ENCODE assay signal across 1 cellular context in genomic region chr4:70705146-70705855, GRCh38.
TF ChIP-seq lines count a peak whose summit lies in the region.

No MANE protein-coding gene starts in this region.

TF ChIP-seq in HepG2, 621 proteins besides CTCF, POLR2A, EP300 and RAD21 (continued from another document and continues in another):
- TF ChIP-seq, protein P1, sequence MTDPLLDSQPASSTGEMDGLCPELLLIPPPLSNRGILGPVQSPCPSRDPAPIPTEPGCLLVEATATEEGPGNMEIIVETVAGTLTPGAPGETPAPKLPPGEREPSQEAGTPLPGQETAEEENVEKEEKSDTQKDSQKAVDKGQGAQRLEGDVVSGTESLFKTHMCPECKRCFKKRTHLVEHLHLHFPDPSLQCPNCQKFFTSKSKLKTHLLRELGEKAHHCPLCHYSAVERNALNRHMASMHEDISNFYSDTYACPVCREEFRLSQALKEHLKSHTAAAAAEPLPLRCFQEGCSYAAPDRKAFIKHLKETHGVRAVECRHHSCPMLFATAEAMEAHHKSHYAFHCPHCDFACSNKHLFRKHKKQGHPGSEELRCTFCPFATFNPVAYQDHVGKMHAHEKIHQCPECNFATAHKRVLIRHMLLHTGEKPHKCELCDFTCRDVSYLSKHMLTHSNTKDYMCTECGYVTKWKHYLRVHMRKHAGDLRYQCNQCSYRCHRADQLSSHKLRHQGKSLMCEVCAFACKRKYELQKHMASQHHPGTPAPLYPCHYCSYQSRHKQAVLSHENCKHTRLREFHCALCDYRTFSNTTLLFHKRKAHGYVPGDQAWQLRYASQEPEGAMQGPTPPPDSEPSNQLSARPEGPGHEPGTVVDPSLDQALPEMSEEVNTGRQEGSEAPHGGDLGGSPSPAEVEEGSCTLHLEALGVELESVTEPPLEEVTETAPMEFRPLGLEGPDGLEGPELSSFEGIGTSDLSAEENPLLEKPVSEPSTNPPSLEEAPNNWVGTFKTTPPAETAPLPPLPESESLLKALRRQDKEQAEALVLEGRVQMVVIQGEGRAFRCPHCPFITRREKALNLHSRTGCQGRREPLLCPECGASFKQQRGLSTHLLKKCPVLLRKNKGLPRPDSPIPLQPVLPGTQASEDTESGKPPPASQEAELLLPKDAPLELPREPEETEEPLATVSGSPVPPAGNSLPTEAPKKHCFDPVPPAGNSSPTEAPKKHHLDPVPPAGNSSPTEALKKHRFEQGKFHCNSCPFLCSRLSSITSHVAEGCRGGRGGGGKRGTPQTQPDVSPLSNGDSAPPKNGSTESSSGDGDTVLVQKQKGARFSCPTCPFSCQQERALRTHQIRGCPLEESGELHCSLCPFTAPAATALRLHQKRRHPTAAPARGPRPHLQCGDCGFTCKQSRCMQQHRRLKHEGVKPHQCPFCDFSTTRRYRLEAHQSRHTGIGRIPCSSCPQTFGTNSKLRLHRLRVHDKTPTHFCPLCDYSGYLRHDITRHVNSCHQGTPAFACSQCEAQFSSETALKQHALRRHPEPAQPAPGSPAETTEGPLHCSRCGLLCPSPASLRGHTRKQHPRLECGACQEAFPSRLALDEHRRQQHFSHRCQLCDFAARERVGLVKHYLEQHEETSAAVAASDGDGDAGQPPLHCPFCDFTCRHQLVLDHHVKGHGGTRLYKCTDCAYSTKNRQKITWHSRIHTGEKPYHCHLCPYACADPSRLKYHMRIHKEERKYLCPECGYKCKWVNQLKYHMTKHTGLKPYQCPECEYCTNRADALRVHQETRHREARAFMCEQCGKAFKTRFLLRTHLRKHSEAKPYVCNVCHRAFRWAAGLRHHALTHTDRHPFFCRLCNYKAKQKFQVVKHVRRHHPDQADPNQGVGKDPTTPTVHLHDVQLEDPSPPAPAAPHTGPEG (CRISPR knock-in tag; IDR thresholded peaks at IDR 0.05): peak; percentile 69; the same call in 1 of the 2 replicates
- TF ChIP-seq CBX2 (IDR thresholded peaks at IDR 0.05; ENCODE audit: low read depth, low read length) (no peak), CBX2 (CRISPR knock-in tag; IDR thresholded peaks at IDR 0.05; ENCODE audit: low read depth) (no peak), ZNF737 (CRISPR knock-in tag; IDR thresholded peaks at IDR 0.05; ENCODE audit: borderline replicate concordance) (no peak), ZNF446 (CRISPR knock-in tag; IDR thresholded peaks at IDR 0.05) (no peak; the same call in 1 of the 2 replicates), ZNF83 (CRISPR knock-in tag; IDR thresholded peaks at IDR 0.05; ENCODE audit: borderline replicate concordance) (no peak), HMG20B (CRISPR knock-in tag; conservative IDR thresholded peaks at IDR 0.05) (0 out of 2 replicates have a peak, but pooled peaks have one; percentile 43), HNRNPH1 (optimal IDR thresholded peaks at IDR 0.05; ENCODE audit: low read depth, low read length) (no peak), SALL1 (CRISPR knock-in tag; IDR thresholded peaks at IDR 0.05) (peak; percentile 64), NBN (conservative IDR thresholded peaks at IDR 0.05) (no peak), ZFP36L2 (CRISPR knock-in tag; IDR thresholded peaks at IDR 0.05) (no peak), ZSCAN12 (CRISPR knock-in tag; IDR thresholded peaks at IDR 0.05) (0 out of 2 replicates have a peak, but pooled peaks have one; percentile 25), ZNF713 (CRISPR knock-in tag; IDR thresholded peaks at IDR 0.05) (no peak), ZNF703 (CRISPR knock-in tag; IDR thresholded peaks at IDR 0.05; ENCODE audit: borderline replicate concordance) (peak; percentile 91), SRSF4 (IDR thresholded peaks at IDR 0.05; ENCODE audit: low read depth, low read length, poor library complexity, severe bottlenecking) (no peak), REPIN1 (CRISPR knock-in tag; IDR thresholded peaks at IDR 0.05; ENCODE audit: borderline replicate concordance, low read depth) (peak; percentile 53; the same call in 1 of the 2 replicates), NFE2L1 (CRISPR knock-in tag; IDR thresholded peaks at IDR 0.05; ENCODE audit: borderline replicate concordance) (no peak), SIX1 (CRISPR knock-in tag; IDR thresholded peaks at IDR 0.05; ENCODE audit: borderline replicate concordance) (no peak), ZNF570 (CRISPR knock-in tag; IDR thresholded peaks at IDR 0.05; ENCODE audit: borderline replicate concordance) (no peak), ZSCAN25 (CRISPR knock-in tag; IDR thresholded peaks at IDR 0.05) (no peak), ZKSCAN1 (IDR thresholded peaks at IDR 0.05; ENCODE audit: low read length) (no peak), SNRNP70 (IDR thresholded peaks at IDR 0.05; ENCODE audit: low read depth, low read length) (no peak), POLR2AphosphoS5 (IDR thresholded peaks at IDR 0.05; ENCODE audit: low read depth, low read length) (no peak), ZNF274 (CRISPR knock-in tag; IDR thresholded peaks at IDR 0.05) (no peak), MAFK (conservative IDR thresholded peaks at IDR 0.05 in 1 of 2, IDR thresholded peaks at IDR 0.05 in 1 of 2; ENCODE audit: low read length in 2 of 2) (no peak), CREB3 (CRISPR knock-in tag; IDR thresholded peaks at IDR 0.05) (no peak), ZNF850 (CRISPR knock-in tag; conservative IDR thresholded peaks at IDR 0.05) (no peak)
- TF ChIP-seq, protein P2, sequence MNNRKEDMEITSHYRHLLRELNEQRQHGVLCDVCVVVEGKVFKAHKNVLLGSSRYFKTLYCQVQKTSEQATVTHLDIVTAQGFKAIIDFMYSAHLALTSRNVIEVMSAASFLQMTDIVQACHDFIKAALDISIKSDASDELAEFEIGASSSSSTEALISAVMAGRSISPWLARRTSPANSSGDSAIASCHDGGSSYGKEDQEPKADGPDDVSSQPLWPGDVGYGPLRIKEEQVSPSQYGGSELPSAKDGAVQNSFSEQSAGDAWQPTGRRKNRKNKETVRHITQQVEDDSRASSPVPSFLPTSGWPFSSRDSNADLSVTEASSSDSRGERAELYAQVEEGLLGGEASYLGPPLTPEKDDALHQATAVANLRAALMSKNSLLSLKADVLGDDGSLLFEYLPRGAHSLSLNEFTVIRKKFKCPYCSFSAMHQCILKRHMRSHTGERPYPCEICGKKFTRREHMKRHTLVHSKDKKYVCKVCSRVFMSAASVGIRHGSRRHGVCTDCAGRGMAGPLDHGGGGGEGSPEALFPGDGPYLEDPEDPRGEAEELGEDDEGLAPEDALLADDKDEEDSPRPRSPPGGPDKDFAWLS (CRISPR knock-in tag; IDR thresholded peaks at IDR 0.05; ENCODE audit: borderline replicate concordance): no peak
- TF ChIP-seq, protein P3, sequence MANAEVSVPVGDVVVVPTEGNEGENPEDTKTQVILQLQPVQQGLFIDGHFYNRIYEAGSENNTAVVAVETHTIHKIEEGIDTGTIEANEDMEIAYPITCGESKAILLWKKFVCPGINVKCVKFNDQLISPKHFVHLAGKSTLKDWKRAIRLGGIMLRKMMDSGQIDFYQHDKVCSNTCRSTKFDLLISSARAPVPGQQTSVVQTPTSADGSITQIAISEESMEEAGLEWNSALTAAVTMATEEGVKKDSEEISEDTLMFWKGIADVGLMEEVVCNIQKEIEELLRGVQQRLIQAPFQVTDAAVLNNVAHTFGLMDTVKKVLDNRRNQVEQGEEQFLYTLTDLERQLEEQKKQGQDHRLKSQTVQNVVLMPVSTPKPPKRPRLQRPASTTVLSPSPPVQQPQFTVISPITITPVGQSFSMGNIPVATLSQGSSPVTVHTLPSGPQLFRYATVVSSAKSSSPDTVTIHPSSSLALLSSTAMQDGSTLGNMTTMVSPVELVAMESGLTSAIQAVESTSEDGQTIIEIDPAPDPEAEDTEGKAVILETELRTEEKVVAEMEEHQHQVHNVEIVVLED (CRISPR knock-in tag; IDR thresholded peaks at IDR 0.05; ENCODE audit: borderline replicate concordance): no peak; the same call in 1 of the 2 replicates
- TF ChIP-seq, protein P4, sequence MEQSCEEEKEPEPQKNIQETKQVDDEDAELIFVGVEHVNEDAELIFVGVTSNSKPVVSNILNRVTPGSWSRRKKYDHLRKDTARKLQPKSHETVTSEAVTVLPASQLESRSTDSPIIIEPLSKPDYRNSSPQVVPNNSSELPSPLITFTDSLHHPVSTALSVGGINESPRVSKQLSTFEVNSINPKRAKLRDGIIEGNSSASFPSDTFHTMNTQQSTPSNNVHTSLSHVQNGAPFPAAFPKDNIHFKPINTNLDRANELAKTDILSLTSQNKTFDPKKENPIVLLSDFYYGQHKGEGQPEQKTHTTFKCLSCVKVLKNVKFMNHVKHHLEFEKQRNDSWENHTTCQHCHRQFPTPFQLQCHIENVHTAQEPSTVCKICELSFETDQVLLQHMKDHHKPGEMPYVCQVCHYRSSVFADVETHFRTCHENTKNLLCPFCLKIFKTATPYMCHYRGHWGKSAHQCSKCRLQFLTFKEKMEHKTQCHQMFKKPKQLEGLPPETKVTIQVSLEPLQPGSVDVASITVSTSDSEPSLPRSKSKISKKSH (CRISPR knock-in tag; IDR thresholded peaks at IDR 0.05; ENCODE audit: borderline replicate concordance): peak; percentile 65; the same call in 1 of the 2 replicates
- TF ChIP-seq, protein P5, sequence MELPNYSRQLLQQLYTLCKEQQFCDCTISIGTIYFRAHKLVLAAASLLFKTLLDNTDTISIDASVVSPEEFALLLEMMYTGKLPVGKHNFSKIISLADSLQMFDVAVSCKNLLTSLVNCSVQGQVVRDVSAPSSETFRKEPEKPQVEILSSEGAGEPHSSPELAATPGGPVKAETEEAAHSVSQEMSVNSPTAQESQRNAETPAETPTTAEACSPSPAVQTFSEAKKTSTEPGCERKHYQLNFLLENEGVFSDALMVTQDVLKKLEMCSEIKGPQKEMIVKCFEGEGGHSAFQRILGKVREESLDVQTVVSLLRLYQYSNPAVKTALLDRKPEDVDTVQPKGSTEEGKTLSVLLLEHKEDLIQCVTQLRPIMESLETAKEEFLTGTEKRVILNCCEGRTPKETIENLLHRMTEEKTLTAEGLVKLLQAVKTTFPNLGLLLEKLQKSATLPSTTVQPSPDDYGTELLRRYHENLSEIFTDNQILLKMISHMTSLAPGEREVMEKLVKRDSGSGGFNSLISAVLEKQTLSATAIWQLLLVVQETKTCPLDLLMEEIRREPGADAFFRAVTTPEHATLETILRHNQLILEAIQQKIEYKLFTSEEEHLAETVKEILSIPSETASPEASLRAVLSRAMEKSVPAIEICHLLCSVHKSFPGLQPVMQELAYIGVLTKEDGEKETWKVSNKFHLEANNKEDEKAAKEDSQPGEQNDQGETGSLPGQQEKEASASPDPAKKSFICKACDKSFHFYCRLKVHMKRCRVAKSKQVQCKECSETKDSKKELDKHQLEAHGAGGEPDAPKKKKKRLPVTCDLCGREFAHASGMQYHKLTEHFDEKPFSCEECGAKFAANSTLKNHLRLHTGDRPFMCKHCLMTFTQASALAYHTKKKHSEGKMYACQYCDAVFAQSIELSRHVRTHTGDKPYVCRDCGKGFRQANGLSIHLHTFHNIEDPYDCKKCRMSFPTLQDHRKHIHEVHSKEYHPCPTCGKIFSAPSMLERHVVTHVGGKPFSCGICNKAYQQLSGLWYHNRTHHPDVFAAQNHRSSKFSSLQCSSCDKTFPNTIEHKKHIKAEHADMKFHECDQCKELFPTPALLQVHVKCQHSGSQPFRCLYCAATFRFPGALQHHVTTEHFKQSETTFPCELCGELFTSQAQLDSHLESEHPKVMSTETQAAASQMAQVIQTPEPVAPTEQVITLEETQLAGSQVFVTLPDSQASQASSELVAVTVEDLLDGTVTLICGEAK (IDR thresholded peaks at IDR 0.05): no peak
- TF ChIP-seq, protein P5 (CRISPR knock-in tag; IDR thresholded peaks at IDR 0.05): peak; percentile 45; the same call in 1 of the 2 replicates
- TF ChIP-seq, protein P6, sequence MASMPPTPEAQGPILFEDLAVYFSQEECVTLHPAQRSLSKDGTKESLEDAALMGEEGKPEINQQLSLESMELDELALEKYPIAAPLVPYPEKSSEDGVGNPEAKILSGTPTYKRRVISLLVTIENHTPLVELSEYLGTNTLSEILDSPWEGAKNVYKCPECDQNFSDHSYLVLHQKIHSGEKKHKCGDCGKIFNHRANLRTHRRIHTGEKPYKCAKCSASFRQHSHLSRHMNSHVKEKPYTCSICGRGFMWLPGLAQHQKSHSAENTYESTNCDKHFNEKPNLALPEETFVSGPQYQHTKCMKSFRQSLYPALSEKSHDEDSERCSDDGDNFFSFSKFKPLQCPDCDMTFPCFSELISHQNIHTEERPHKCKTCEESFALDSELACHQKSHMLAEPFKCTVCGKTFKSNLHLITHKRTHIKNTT (CRISPR knock-in tag; IDR thresholded peaks at IDR 0.05): no peak
- TF ChIP-seq, protein P7, sequence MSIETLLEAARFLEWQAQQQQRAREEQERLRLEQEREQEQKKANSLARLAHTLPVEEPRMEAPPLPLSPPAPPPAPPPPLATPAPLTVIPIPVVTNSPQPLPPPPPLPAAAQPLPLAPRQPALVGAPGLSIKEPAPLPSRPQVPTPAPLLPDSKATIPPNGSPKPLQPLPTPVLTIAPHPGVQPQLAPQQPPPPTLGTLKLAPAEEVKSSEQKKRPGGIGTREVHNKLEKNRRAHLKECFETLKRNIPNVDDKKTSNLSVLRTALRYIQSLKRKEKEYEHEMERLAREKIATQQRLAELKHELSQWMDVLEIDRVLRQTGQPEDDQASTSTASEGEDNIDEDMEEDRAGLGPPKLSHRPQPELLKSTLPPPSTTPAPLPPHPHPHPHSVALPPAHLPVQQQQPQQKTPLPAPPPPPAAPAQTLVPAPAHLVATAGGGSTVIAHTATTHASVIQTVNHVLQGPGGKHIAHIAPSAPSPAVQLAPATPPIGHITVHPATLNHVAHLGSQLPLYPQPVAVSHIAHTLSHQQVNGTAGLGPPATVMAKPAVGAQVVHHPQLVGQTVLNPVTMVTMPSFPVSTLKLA (IDR thresholded peaks at IDR 0.05): no peak
